ENCODE assay signal across 9 cellular contexts in genomic region chr5:17343675-17344074, GRCh38.
A peak's percentile ranks its signal among the peaks of the same experiment; 100 is the strongest.
DNase-seq lines count a peak whose midpoint lies in the region; ATAC-seq and TF ChIP-seq lines count a peak whose summit lies in the region.
"Had no signal": no experiment of that assay in that cellular context is flagged by ENCODE, and none has a peak within 500 bp of the region (broad histone marks: within the 10 kb centered on the region; RNA-seq: fewer than 3 reads in every experiment).

No MANE protein-coding gene starts in this region.

- no peaks in the 10 kb centered on the region for H3K27me3 ChIP-seq in SU-DHL-6 (ENCODE audit: low read length)

- H3K4me2 ChIP-seq in SU-DHL-6 (ENCODE audit: low read depth, low read length, poor library complexity, severe bottlenecking), result peak overlapping the region; percentile 27

- H3K9ac ChIP-seq in SU-DHL-6 (ENCODE audit: low read length), result no peak overlapping the region

- H3K27me3 Mint-ChIP-seq in osteocyte (ENCODE audit: unreplicated experiment), result no peaks in the 10 kb centered on the region
- H3K27me3 Mint-ChIP-seq: activated naive CD4-positive, alpha-beta T cell treated with anti-CD3 and anti-CD28 coated beads, Interleukin-2, amount 50 U/mL, for 24 hours had no signal

- no peak overlapping the region for H3K4me3 Mint-ChIP-seq in osteocyte (ENCODE audit: unreplicated experiment)
- H3K4me3 Mint-ChIP-seq: activated naive CD4-positive, alpha-beta T cell treated with anti-CD3 and anti-CD28 coated beads, Interleukin-2, amount 50 U/mL, for 24 hours had no signal

- no peak for TF ChIP-seq CTCF in SU-DHL-6 (IDR thresholded peaks at IDR 0.05; ENCODE audit: insufficient read depth, low read length, poor library complexity, severe bottlenecking)
- no peak for TF ChIP-seq CTCF in osteocyte (IDR thresholded peaks at IDR 0.05)

- H3K9me2 ChIP-seq in SU-DHL-6 (replicated peaks; ENCODE audit: insufficient read depth, low read length), result no peaks in the 10 kb centered on the region

- DNase-seq in NOMO-1 (lab: John Stamatoyannopoulos, UW; ENCODE audit: unreplicated experiment in 2 of 2) (peak; percentile 20 to 51), NOMO-1 treated with dmso at 0.1 percent for 144 hours (lab: John Stamatoyannopoulos, UW; ENCODE audit: unreplicated experiment) (no peak), osteocyte (ENCODE audit: extremely low spot score, unreplicated experiment) (no peak), NCI-H1048 (lab: John Stamatoyannopoulos, UW) (no peak), Ammon's horn (ENCODE audit: low spot score) (no peak)
- DNase-seq in effector CD8-positive, alpha-beta T cell (lab: John Stamatoyannopoulos, UW), result no peak

- H3K9me3 Mint-ChIP-seq in osteocyte (ENCODE audit: unreplicated experiment), result peaks cover 4% of the 10 kb centered on the region
- H3K9me3 Mint-ChIP-seq: activated naive CD4-positive, alpha-beta T cell treated with anti-CD3 and anti-CD28 coated beads, Interleukin-2, amount 50 U/mL, for 24 hours had no signal

- no peaks in the 10 kb centered on the region for H3F3A ChIP-seq in SU-DHL-6 (ENCODE audit: insufficient read depth)

- H3K79me2 ChIP-seq in SU-DHL-6 (ENCODE audit: insufficient read depth, low read length), result no peaks in the 10 kb centered on the region

- no peaks in the 10 kb centered on the region for H3K36me3 Mint-ChIP-seq in osteocyte (ENCODE audit: unreplicated experiment)
- H3K36me3 Mint-ChIP-seq: activated naive CD4-positive, alpha-beta T cell treated with anti-CD3 and anti-CD28 coated beads, Interleukin-2, amount 50 U/mL, for 24 hours had no signal

- H3K36me3 ChIP-seq in SU-DHL-6 (ENCODE audit: low read length), result no peaks in the 10 kb centered on the region

- no peaks in the 10 kb centered on the region for H4K20me1 ChIP-seq in SU-DHL-6 (ENCODE audit: low read depth, low read length)

- no peak overlapping the region for H3K4me3 ChIP-seq in SU-DHL-6 (ENCODE audit: insufficient read depth, low read length, poor library complexity, severe bottlenecking)

- peak; percentile 95 for ATAC-seq in HG03097 (IDR thresholded peaks at IDR 0.05; ENCODE audit: low FRiP score, unreplicated experiment)

- H3K4me1 Mint-ChIP-seq in osteocyte (ENCODE audit: unreplicated experiment), result peaks cover 27% of the 10 kb centered on the region
- H3K4me1 Mint-ChIP-seq: activated naive CD4-positive, alpha-beta T cell treated with anti-CD3 and anti-CD28 coated beads, Interleukin-2, amount 50 U/mL, for 24 hours had no signal

- H3K27ac Mint-ChIP-seq in osteocyte (ENCODE audit: unreplicated experiment), result peak overlapping the region; percentile 68
- H3K27ac Mint-ChIP-seq: activated naive CD4-positive, alpha-beta T cell treated with anti-CD3 and anti-CD28 coated beads, Interleukin-2, amount 50 U/mL, for 24 hours had no signal

- no peak overlapping the region for H3K27ac ChIP-seq in SU-DHL-6 (ENCODE audit: low read depth, low read length)

- H3K9me3 ChIP-seq in SU-DHL-6 (ENCODE audit: insufficient read depth, low read length), result no peaks in the 10 kb centered on the region

- H2AFZ ChIP-seq in SU-DHL-6 (ENCODE audit: low read depth, low read length, severe bottlenecking), result peak overlapping the region; percentile 36

Comparison
In these comparisons a context has a peak if more than half of its experiments do, and no peak if none do; other contexts are left out.
1. DNase-seq: peak in NOMO-1 (2 of 2); none in NOMO-1 treated with dmso at 0.1 percent for 144 hours (single experiment), osteocyte (single experiment), NCI-H1048 (single experiment), effector CD8-positive, alpha-beta T cell (single experiment) and Ammon's horn (single experiment).